ENCODE assay signal across 1 cellular context in genomic region chr14:103392106-103392505, GRCh38.
TF ChIP-seq lines count a peak whose summit lies in the region.

No MANE protein-coding gene starts in this region.

TF ChIP-seq in GM23338, 12 proteins besides CTCF, POLR2A, EP300 and RAD21 (continued from another document):
- TF ChIP-seq REST (IDR thresholded peaks at IDR 0.05; ENCODE audit: unreplicated experiment) = no peak
- no peak for TF ChIP-seq NANOG (IDR thresholded peaks at IDR 0.05; ENCODE audit: borderline replicate concordance)
- no peak for TF ChIP-seq POLR2AphosphoS5 (IDR thresholded peaks at IDR 0.05; ENCODE audit: low read depth)
- no peak for TF ChIP-seq EZH2 (IDR thresholded peaks at IDR 0.05; ENCODE audit: low read depth, unreplicated experiment)
- no peak for TF ChIP-seq ZNF114 (CRISPR knock-in tag; IDR thresholded peaks at IDR 0.05)
- no peak for TF ChIP-seq ZNF331 (CRISPR knock-in tag; IDR thresholded peaks at IDR 0.05; ENCODE audit: low read depth)
- no peak for TF ChIP-seq EZH2phosphoT487 (IDR thresholded peaks at IDR 0.05; ENCODE audit: unreplicated experiment)
- TF ChIP-seq ETS1 (IDR thresholded peaks at IDR 0.05) = no peak
